Comparison of ENCODE assay signal across 1 cellular context in genomic region chr10:79084012-79084971, GRCh38.
TF ChIP-seq lines count a peak whose summit lies in the region.

No MANE protein-coding gene starts in this region.

TF ChIP-seq in GM23338, 12 proteins besides CTCF, POLR2A, EP300 and RAD21 (continued from another document):
- TF ChIP-seq, protein P1, sequence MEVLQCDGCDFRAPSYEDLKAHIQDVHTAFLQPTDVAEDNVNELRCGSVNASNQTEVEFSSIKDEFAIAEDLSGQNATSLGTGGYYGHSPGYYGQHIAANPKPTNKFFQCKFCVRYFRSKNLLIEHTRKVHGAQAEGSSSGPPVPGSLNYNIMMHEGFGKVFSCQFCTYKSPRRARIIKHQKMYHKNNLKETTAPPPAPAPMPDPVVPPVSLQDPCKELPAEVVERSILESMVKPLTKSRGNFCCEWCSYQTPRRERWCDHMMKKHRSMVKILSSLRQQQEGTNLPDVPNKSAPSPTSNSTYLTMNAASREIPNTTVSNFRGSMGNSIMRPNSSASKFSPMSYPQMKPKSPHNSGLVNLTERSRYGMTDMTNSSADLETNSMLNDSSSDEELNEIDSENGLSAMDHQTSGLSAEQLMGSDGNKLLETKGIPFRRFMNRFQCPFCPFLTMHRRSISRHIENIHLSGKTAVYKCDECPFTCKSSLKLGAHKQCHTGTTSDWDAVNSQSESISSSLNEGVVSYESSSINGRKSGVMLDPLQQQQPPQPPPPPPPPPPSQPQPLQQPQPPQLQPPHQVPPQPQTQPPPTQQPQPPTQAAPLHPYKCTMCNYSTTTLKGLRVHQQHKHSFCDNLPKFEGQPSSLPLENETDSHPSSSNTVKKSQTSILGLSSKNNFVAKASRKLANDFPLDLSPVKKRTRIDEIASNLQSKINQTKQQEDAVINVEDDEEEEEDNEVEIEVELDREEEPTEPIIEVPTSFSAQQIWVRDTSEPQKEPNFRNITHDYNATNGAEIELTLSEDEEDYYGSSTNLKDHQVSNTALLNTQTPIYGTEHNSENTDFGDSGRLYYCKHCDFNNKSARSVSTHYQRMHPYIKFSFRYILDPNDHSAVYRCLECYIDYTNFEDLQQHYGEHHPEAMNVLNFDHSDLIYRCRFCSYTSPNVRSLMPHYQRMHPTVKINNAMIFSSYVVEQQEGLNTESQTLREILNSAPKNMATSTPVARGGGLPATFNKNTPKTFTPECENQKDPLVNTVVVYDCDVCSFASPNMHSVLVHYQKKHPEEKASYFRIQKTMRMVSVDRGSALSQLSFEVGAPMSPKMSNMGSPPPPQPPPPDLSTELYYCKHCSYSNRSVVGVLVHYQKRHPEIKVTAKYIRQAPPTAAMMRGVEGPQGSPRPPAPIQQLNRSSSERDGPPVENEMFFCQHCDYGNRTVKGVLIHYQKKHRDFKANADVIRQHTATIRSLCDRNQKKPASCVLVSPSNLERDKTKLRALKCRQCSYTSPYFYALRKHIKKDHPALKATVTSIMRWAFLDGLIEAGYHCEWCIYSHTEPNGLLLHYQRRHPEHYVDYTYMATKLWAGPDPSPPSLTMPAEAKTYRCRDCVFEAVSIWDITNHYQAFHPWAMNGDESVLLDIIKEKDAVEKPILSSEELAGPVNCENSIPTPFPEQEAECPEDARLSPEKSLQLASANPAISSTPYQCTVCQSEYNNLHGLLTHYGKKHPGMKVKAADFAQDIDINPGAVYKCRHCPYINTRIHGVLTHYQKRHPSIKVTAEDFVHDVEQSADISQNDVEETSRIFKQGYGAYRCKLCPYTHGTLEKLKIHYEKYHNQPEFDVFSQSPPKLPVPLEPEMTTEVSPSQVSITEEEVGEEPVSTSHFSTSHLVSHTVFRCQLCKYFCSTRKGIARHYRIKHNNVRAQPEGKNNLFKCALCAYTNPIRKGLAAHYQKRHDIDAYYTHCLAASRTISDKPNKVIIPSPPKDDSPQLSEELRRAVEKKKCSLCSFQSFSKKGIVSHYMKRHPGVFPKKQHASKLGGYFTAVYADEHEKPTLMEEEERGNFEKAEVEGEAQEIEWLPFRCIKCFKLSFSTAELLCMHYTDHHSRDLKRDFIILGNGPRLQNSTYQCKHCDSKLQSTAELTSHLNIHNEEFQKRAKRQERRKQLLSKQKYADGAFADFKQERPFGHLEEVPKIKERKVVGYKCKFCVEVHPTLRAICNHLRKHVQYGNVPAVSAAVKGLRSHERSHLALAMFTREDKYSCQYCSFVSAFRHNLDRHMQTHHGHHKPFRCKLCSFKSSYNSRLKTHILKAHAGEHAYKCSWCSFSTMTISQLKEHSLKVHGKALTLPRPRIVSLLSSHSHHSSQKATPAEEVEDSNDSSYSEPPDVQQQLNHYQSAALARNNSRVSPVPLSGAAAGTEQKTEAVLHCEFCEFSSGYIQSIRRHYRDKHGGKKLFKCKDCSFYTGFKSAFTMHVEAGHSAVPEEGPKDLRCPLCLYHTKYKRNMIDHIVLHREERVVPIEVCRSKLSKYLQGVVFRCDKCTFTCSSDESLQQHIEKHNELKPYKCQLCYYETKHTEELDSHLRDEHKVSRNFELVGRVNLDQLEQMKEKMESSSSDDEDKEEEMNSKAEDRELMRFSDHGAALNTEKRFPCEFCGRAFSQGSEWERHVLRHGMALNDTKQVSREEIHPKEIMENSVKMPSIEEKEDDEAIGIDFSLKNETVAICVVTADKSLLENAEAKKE (CRISPR knock-in tag; IDR thresholded peaks at IDR 0.05): no peak
